15 cellular contexts compared by ENCODE assay signal in genomic region chr6:79784013-79784753, GRCh38.
A peak's percentile ranks its signal among the peaks of the same experiment; 100 is the strongest.
DNase-seq lines count a peak whose midpoint lies in the region; ATAC-seq and TF ChIP-seq lines count a peak whose summit lies in the region.
"Had no signal": no experiment of that assay in that cellular context is flagged by ENCODE, and none has a peak within 500 bp of the region (broad histone marks: within the 10 kb centered on the region; RNA-seq: fewer than 3 reads in every experiment).

No MANE protein-coding gene starts in this region.

- intact Hi-C loops in body of pancreas (cut with DNase I), result loop anchor here (5.0 kb wide), 1 partner anchor 83 kb away; no protein-coding TSS in a partner anchor

- no peak overlapping the region for H3K4me3 Mint-ChIP-seq in glutamatergic neuron (ENCODE audit: unreplicated experiment)
- H3K4me3 Mint-ChIP-seq: CD14-positive monocyte; CD8-positive, alpha-beta T cell; HFFc6 had no signal

- TF ChIP-seq POLR2A in body of pancreas (IDR thresholded peaks at IDR 0.05), result no peak

- H3K27me3 Mint-ChIP-seq in glutamatergic neuron (ENCODE audit: unreplicated experiment), result no peaks in the 10 kb centered on the region

- peaks cover 3% of the 10 kb centered on the region for H3K9me3 Mint-ChIP-seq in glutamatergic neuron (ENCODE audit: unreplicated experiment)
- H3K9me3 Mint-ChIP-seq: CD14-positive monocyte; CD8-positive, alpha-beta T cell; HFFc6 had no signal

- H3K36me3 ChIP-seq in body of pancreas (replicated peaks in 1 of 2; ENCODE audit: insufficient read depth in 1 of 2, low read depth in 2 of 2), result no peaks in the 10 kb centered on the region
- H3K36me3 ChIP-seq: BE2C had no signal

- H3K9me3 ChIP-seq in body of pancreas, result no peaks in the 10 kb centered on the region
- H3K9me3 ChIP-seq: BE2C had no signal

- no peak overlapping the region for H3K27ac ChIP-seq in body of pancreas

- peaks cover 10% of the 10 kb centered on the region for H3K4me1 Mint-ChIP-seq in glutamatergic neuron (ENCODE audit: low read depth, unreplicated experiment)
- H3K4me1 Mint-ChIP-seq: CD14-positive monocyte had no signal

- no peak overlapping the region for H3K27ac Mint-ChIP-seq in glutamatergic neuron (ENCODE audit: unreplicated experiment)
- H3K27ac Mint-ChIP-seq: CD14-positive monocyte; CD8-positive, alpha-beta T cell; HFFc6 had no signal

- peak; percentile 33 for ATAC-seq in body of pancreas
- peak; percentile 78 for ATAC-seq in left lobe of liver
- ATAC-seq: CD8-positive, alpha-beta T cell had no signal

- peak; percentile 48 for DNase-seq in DMS53 (lab: John Stamatoyannopoulos, UW)
- no peak for DNase-seq in DMS53 treated with DMSO at 0.1 percent for 48 hours (lab: John Stamatoyannopoulos, UW; ENCODE audit: unreplicated experiment)
- DNase-seq in body of pancreas, result no peak
- no peak for DNase-seq in left lobe of liver (ENCODE audit: low spot score)
- DNase-seq in renal cortical epithelial cell (ENCODE audit: low read depth), result peak; percentile 40
- DNase-seq in C1 segment of cervical spinal cord (lab: John Stamatoyannopoulos, UW), result no peak
- no peak for DNase-seq in cerebellum (ENCODE audit: low spot score)
- DNase-seq in glutamatergic neuron, result no peak
- DNase-seq: BE2C; CD8-positive, alpha-beta T cell; COR-L47; DMS79; HCEC 1CT; HFFc6 had no signal

- H3K4me1 ChIP-seq in body of pancreas, result peaks cover 5% of the 10 kb centered on the region

- TF ChIP-seq CTCF in body of pancreas (IDR thresholded peaks at IDR 0.05) (no peak), glutamatergic neuron (IDR thresholded peaks at IDR 0.05; ENCODE audit: partially characterized antibody, unreplicated experiment) (no peak)

- no peaks in the 10 kb centered on the region for H3K36me3 Mint-ChIP-seq in glutamatergic neuron (ENCODE audit: unreplicated experiment)
- H3K36me3 Mint-ChIP-seq: CD14-positive monocyte; CD8-positive, alpha-beta T cell had no signal

- 48 to 58% methylated on average over 6 of the region's 6 CpGs for WGBS in body of pancreas, 2 donors

- H3K27me3 ChIP-seq in body of pancreas, result no peaks in the 10 kb centered on the region
- H3K27me3 ChIP-seq: BE2C had no signal

- no peak overlapping the region for H3K4me3 ChIP-seq in body of pancreas

Comparison
In these comparisons a context has a peak if more than half of its experiments do, and no peak if none do; other contexts are left out.
1. DNase-seq: peak in DMS53 (single experiment) and renal cortical epithelial cell (single experiment); none in DMS53 treated with DMSO at 0.1 percent for 48 hours (single experiment), body of pancreas (0 of 4), left lobe of liver (single experiment), C1 segment of cervical spinal cord (0 of 14), cerebellum (single experiment) and glutamatergic neuron (single experiment).